ENCODE assay signal across 12 cellular contexts in the genomic region with DNA sequence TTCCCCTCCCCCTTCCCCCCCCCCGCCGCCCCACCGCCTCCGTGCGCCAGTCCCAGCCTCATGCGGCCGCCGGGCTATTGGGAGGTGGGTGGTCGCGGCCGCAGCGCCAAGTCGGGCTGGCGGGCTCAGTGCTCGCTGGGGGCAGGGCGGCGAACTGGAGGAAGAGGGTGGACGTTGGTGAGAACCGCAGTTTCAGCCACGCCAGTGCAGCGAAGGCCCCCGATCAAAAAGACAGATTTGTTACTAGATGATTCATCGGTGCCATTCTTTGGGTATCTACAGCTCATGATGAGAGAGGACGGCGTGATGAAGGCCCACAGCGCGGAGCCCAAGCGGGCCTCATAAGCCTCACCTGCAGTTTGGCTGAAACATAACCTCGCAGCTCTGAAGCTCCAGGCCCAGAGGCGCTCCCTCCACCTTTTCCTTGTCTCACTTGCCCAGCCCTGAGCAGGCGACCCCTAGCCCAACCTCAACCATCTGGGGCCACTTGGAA. TPM values are rescaled to one million over a fixed set of nuclear protein-coding genes. Genes with fewer than 3 reads are reported as not detected.
A peak's percentile ranks its signal among the peaks of the same experiment; 100 is the strongest.
DNase-seq lines count a peak whose midpoint lies in the region; ATAC-seq and TF ChIP-seq lines count a peak whose summit lies in the region.
"Had no signal": no experiment of that assay in that cellular context is flagged by ENCODE, and none has a peak within 500 bp of the region (broad histone marks: within the 10 kb centered on the region; RNA-seq: fewer than 3 reads in every experiment).

No MANE protein-coding gene starts in this region.

- no peaks in the 10 kb centered on the region for H3K27me3 ChIP-seq in SJCRH30
- H3K27me3 ChIP-seq: adrenal gland had no signal

- peak; percentile 60 for DNase-seq in activated CD4-positive, alpha-beta T cell treated with anti-CD3 and anti-CD28 coated beads, Interleukin-2, amount 10 ng/mL, durations not matched to agents 24 days and 14 days
- no peak for DNase-seq in activated CD4-positive, alpha-beta T cell treated with anti-CD3 and anti-CD28 coated beads, Interleukin-2, amount 10 ng/mL, durations not matched to agents 7 days and 5 days
- DNase-seq in activated CD8-positive, alpha-beta T cell treated with anti-CD3 and anti-CD28 coated beads for 36 hours: peak; percentile 64
- DNase-seq in fibroblast of villous mesenchyme (ENCODE audit: low read depth): peak; percentile 21
- DNase-seq in stimulated activated CD8-positive, alpha-beta memory T cell treated with anti-CD3 and anti-CD28 coated beads, Interleukin-4, amount 100 ng/mL, for 48 hours: peak; percentile 67
- DNase-seq in SJCRH30: no peak
- DNase-seq: adrenal gland, left ventricle myocardium inferior, NCI-H1694 had no signal

- H3K27ac Mint-ChIP-seq in activated CD4-positive, alpha-beta T cell treated with anti-CD3 and anti-CD28 coated beads, Interleukin-2, amount 10 ng/mL, durations not matched to agents 24 days and 14 days: no peak overlapping the region
- no peak overlapping the region for H3K27ac Mint-ChIP-seq in activated CD4-positive, alpha-beta T cell treated with anti-CD3 and anti-CD28 coated beads, Interleukin-2, amount 10 ng/mL, durations not matched to agents 7 days and 5 days
- peak overlapping the region; percentile 17 for H3K27ac Mint-ChIP-seq in activated CD8-positive, alpha-beta T cell treated with anti-CD3 and anti-CD28 coated beads for 36 hours

- POLR2A ChIA-PET in activated CD4-positive, alpha-beta T cell treated with anti-CD3 and anti-CD28 coated beads, Interleukin-2, amount 10 ng/mL, durations not matched to agents 7 days and 5 days (lab: Charles Lee): no interaction called here
- POLR2A ChIA-PET in activated CD8-positive, alpha-beta T cell treated with anti-CD3 and anti-CD28 coated beads for 36 hours (lab: Charles Lee): interaction anchor here (0.6 kb wide), 1 partner anchor 74 kb away, joined by 3 read pairs; no protein-coding TSS in a partner anchor

- no peaks in the 10 kb centered on the region for H3K36me3 ChIP-seq in SJCRH30

- CTCF ChIA-PET in activated CD4-positive, alpha-beta T cell treated with anti-CD3 and anti-CD28 coated beads, Interleukin-2, amount 10 ng/mL, durations not matched to agents 7 days and 5 days (lab: Charles Lee): no interaction called here
- CTCF ChIA-PET in activated CD8-positive, alpha-beta T cell treated with anti-CD3 and anti-CD28 coated beads for 36 hours (lab: Charles Lee): interaction anchor here (0.6 to 1.1 kb wide), 2 partner anchors 10 to 162 kb away, joined by 3 read pairs; no protein-coding TSS in a partner anchor

- H3K4me1 Mint-ChIP-seq in activated CD4-positive, alpha-beta T cell treated with anti-CD3 and anti-CD28 coated beads, Interleukin-2, amount 10 ng/mL, durations not matched to agents 24 days and 14 days: peaks cover 12% of the 10 kb centered on the region
- peaks cover 23% of the 10 kb centered on the region for H3K4me1 Mint-ChIP-seq in activated CD4-positive, alpha-beta T cell treated with anti-CD3 and anti-CD28 coated beads, Interleukin-2, amount 10 ng/mL, durations not matched to agents 7 days and 5 days
- peaks cover 22% of the 10 kb centered on the region for H3K4me1 Mint-ChIP-seq in activated CD8-positive, alpha-beta T cell treated with anti-CD3 and anti-CD28 coated beads for 36 hours (ENCODE audit: low read depth)

- no peaks in the 10 kb centered on the region for H3K27me3 Mint-ChIP-seq in activated CD4-positive, alpha-beta T cell treated with anti-CD3 and anti-CD28 coated beads, Interleukin-2, amount 10 ng/mL, durations not matched to agents 24 days and 14 days
- H3K27me3 Mint-ChIP-seq in activated CD4-positive, alpha-beta T cell treated with anti-CD3 and anti-CD28 coated beads, Interleukin-2, amount 10 ng/mL, durations not matched to agents 7 days and 5 days: no peaks in the 10 kb centered on the region
- no peaks in the 10 kb centered on the region for H3K27me3 Mint-ChIP-seq in activated CD8-positive, alpha-beta T cell treated with anti-CD3 and anti-CD28 coated beads for 36 hours

- no peak overlapping the region for H3K27ac ChIP-seq in SJCRH30
- H3K27ac ChIP-seq: adrenal gland, epithelial cell of prostate, left ventricle myocardium inferior had no signal

- H3K4me1 ChIP-seq in SJCRH30: no peaks in the 10 kb centered on the region
- H3K4me1 ChIP-seq: adrenal gland, left ventricle myocardium inferior had no signal

- intact Hi-C loops in activated CD4-positive, alpha-beta T cell treated with anti-CD3 and anti-CD28 coated beads, Interleukin-2, amount 10 ng/mL, durations not matched to agents 24 days and 14 days (cut with micrococcal nuclease): no loop called here
- intact Hi-C loops in activated CD8-positive, alpha-beta T cell treated with anti-CD3 and anti-CD28 coated beads for 36 hours (cut with micrococcal nuclease): no loop called here

- H3K4me3 ChIP-seq in fibroblast of villous mesenchyme (ENCODE audit: low read depth, low read length): peak overlapping the region; percentile 28
- H3K4me3 ChIP-seq in SJCRH30: no peak overlapping the region
- H3K4me3 ChIP-seq: adrenal gland, left ventricle myocardium inferior had no signal

- peaks cover 28% of the 10 kb centered on the region for H3K36me3 Mint-ChIP-seq in activated CD4-positive, alpha-beta T cell treated with anti-CD3 and anti-CD28 coated beads, Interleukin-2, amount 10 ng/mL, durations not matched to agents 24 days and 14 days (ENCODE audit: low read depth)
- H3K36me3 Mint-ChIP-seq in activated CD4-positive, alpha-beta T cell treated with anti-CD3 and anti-CD28 coated beads, Interleukin-2, amount 10 ng/mL, durations not matched to agents 7 days and 5 days (ENCODE audit: low read depth): peaks cover 33% of the 10 kb centered on the region
- peaks cover 32% of the 10 kb centered on the region for H3K36me3 Mint-ChIP-seq in activated CD8-positive, alpha-beta T cell treated with anti-CD3 and anti-CD28 coated beads for 36 hours (ENCODE audit: low read depth)

- ATAC-seq in activated CD8-positive, alpha-beta T cell treated with anti-CD3 and anti-CD28 coated beads for 36 hours: peak; percentile 74
- ATAC-seq in HG03520 (IDR thresholded peaks at IDR 0.05; ENCODE audit: unreplicated experiment) (no peak), HG02798 (IDR thresholded peaks at IDR 0.05; ENCODE audit: poor library complexity, unreplicated experiment) (no peak)

- no peak for TF ChIP-seq CTCF in activated CD8-positive, alpha-beta T cell treated with anti-CD3 and anti-CD28 coated beads for 36 hours (IDR thresholded peaks at IDR 0.05)
- TF ChIP-seq CTCF in fibroblast of villous mesenchyme (IDR thresholded peaks at IDR 0.05; ENCODE audit: insufficient read depth, low read depth, low read length): no peak

- H3K9me3 ChIP-seq in SJCRH30 (replicated peaks): no peaks in the 10 kb centered on the region
- H3K9me3 ChIP-seq: adrenal gland, left ventricle myocardium inferior had no signal

- no peaks in the 10 kb centered on the region for H3K9me3 Mint-ChIP-seq in activated CD4-positive, alpha-beta T cell treated with anti-CD3 and anti-CD28 coated beads, Interleukin-2, amount 10 ng/mL, durations not matched to agents 24 days and 14 days
- no peaks in the 10 kb centered on the region for H3K9me3 Mint-ChIP-seq in activated CD4-positive, alpha-beta T cell treated with anti-CD3 and anti-CD28 coated beads, Interleukin-2, amount 10 ng/mL, durations not matched to agents 7 days and 5 days
- H3K9me3 Mint-ChIP-seq in activated CD8-positive, alpha-beta T cell treated with anti-CD3 and anti-CD28 coated beads for 36 hours: no peaks in the 10 kb centered on the region

- H3K4me3 Mint-ChIP-seq in activated CD4-positive, alpha-beta T cell treated with anti-CD3 and anti-CD28 coated beads, Interleukin-2, amount 10 ng/mL, durations not matched to agents 24 days and 14 days: no peak overlapping the region
- H3K4me3 Mint-ChIP-seq in activated CD4-positive, alpha-beta T cell treated with anti-CD3 and anti-CD28 coated beads, Interleukin-2, amount 10 ng/mL, durations not matched to agents 7 days and 5 days: no peak overlapping the region
- H3K4me3 Mint-ChIP-seq in activated CD8-positive, alpha-beta T cell treated with anti-CD3 and anti-CD28 coated beads for 36 hours: no peak overlapping the region

RNA-seq across cellular contexts. Expression of a gene that starts 20.0 kb away (rescaled TPM):
- total RNA-seq in activated CD4-positive, alpha-beta T cell treated with anti-CD3 and anti-CD28 coated beads, Interleukin-2, amount 10 ng/mL, durations not matched to agents 24 days and 14 days: 362 and 366 TPM in 2 replicates
- total RNA-seq in activated CD4-positive, alpha-beta T cell treated with anti-CD3 and anti-CD28 coated beads, Interleukin-2, amount 10 ng/mL, durations not matched to agents 7 days and 5 days: 100 to 1,000 TPM; 227 to 230 TPM
- 100 to 1,000 TPM; 488 to 528 TPM for total RNA-seq in activated CD8-positive, alpha-beta T cell treated with anti-CD3 and anti-CD28 coated beads for 36 hours
- total RNA-seq in fibroblast of villous mesenchyme: 65.4 and 91.5 TPM in 2 replicates
- total RNA-seq in SJCRH30 (2014; rRNA removed; shearing (Covaris generic)): 1.9 and 2.6 TPM in 2 replicates

RNA-seq across cellular contexts. Expression of a gene that starts 43.2 kb away (rescaled TPM):
- 0.09 and 0.31 TPM in 2 replicates for total RNA-seq in activated CD4-positive, alpha-beta T cell treated with anti-CD3 and anti-CD28 coated beads, Interleukin-2, amount 10 ng/mL, durations not matched to agents 24 days and 14 days
- under 1 TPM; 0.12 to 0.19 TPM for total RNA-seq in activated CD4-positive, alpha-beta T cell treated with anti-CD3 and anti-CD28 coated beads, Interleukin-2, amount 10 ng/mL, durations not matched to agents 7 days and 5 days
- total RNA-seq in activated CD8-positive, alpha-beta T cell treated with anti-CD3 and anti-CD28 coated beads for 36 hours: under 1 TPM; 0.22 to 0.29 TPM
- total RNA-seq in fibroblast of villous mesenchyme: under 0.01 and 0.32 TPM in 2 replicates
- total RNA-seq in SJCRH30 (2014; rRNA removed; shearing (Covaris generic)): 0.04 TPM in 1 of 2 replicates, not detected in the other
- total RNA-seq: left ventricle myocardium inferior had no signal

Comparison
In these comparisons a context has a peak if more than half of its experiments do, and no peak if none do; other contexts are left out.
1. DNase-seq: peak in activated CD4-positive, alpha-beta T cell treated with anti-CD3 and anti-CD28 coated beads, Interleukin-2, amount 10 ng/mL, durations not matched to agents 24 days and 14 days (single experiment), activated CD8-positive, alpha-beta T cell treated with anti-CD3 and anti-CD28 coated beads for 36 hours (single experiment), fibroblast of villous mesenchyme (single experiment) and stimulated activated CD8-positive, alpha-beta memory T cell treated with anti-CD3 and anti-CD28 coated beads, Interleukin-4, amount 100 ng/mL, for 48 hours (single experiment); none in activated CD4-positive, alpha-beta T cell treated with anti-CD3 and anti-CD28 coated beads, Interleukin-2, amount 10 ng/mL, durations not matched to agents 7 days and 5 days (single experiment) and SJCRH30 (0 of 2).
2. RNA of a gene that starts 20.0 kb away (total RNA-seq): 488 to 528 TPM in activated CD8-positive, alpha-beta T cell treated with anti-CD3 and anti-CD28 coated beads for 36 hours, 362 to 366 TPM in activated CD4-positive, alpha-beta T cell treated with anti-CD3 and anti-CD28 coated beads, Interleukin-2, amount 10 ng/mL, durations not matched to agents 24 days and 14 days, 227 to 230 TPM in activated CD4-positive, alpha-beta T cell treated with anti-CD3 and anti-CD28 coated beads, Interleukin-2, amount 10 ng/mL, durations not matched to agents 7 days and 5 days and 65.4 to 91.5 TPM in fibroblast of villous mesenchyme; 1.9 to 2.6 TPM in SJCRH30; every median in the first group is over 10 times any median in the second.